Comparison of ENCODE assay signal across 18 cellular contexts in the genomic region with DNA sequence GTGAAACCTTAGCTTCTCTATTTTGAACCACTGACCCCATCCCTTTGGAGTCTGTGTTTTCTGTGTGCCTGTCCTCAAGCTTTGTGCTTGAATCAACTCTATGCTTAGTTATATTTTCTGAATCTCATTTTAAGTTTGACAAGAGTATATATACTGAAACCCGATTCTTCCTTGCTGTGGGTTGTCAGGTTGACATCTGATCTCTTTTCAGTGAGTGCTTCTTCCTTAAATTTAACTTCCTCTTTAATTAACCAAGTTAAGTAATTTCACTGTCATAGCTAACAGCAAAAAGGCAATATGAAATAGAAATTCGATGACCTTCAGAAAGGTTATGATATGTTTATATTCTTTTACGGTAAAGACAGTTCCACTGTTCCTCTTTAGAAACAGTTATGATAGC.
DNase-seq lines count a peak whose midpoint lies in the region; ATAC-seq and TF ChIP-seq lines count a peak whose summit lies in the region.
"Had no signal": no experiment of that assay in that cellular context is flagged by ENCODE, and none has a peak within 500 bp of the region (broad histone marks: within the 10 kb centered on the region; RNA-seq: fewer than 3 reads in every experiment).

No MANE protein-coding gene starts in this region.

- H3K36me3 ChIP-seq in adipocyte (ENCODE audit: control insufficient read depth, insufficient read depth, low read length, severe bottlenecking), result no peaks in the 10 kb centered on the region
- no peaks in the 10 kb centered on the region for H3K36me3 ChIP-seq in upper lobe of right lung
- H3K36me3 ChIP-seq: lower lobe of right lung, tibial nerve had no signal

- no peak overlapping the region for H3K4me3 ChIP-seq in adipocyte (ENCODE audit: low read length)
- no peak overlapping the region for H3K4me3 ChIP-seq in upper lobe of right lung
- H3K4me3 ChIP-seq in coronary artery, result no peak overlapping the region
- H3K4me3 ChIP-seq: lower lobe of right lung, tibial nerve had no signal

- DNase-seq in KG1 (lab: John Stamatoyannopoulos, UW), result peak; percentile 23
- DNase-seq in NOMO-1 treated with DMSO at 0.1 percent for 48 hours (lab: John Stamatoyannopoulos, UW; ENCODE audit: unreplicated experiment), result peak; percentile 88
- peak; percentile 7 for DNase-seq in adipocyte (ENCODE audit: low read depth)
- DNase-seq in upper lobe of right lung, result no peak
- no peak for DNase-seq in T-helper 17 cell
- DNase-seq in coronary artery (ENCODE audit: low spot score), result no peak
- DNase-seq: Caco-2; EL; lower lobe of right lung; NCI-H1694 treated with DMSO at 0.1 percent for 48 hours; NCI-H345; right cardiac atrium; Right ventricle myocardium superior; stimulated activated naive CD4-positive, alpha-beta T cell had no signal

- H3K36me3 Mint-ChIP-seq in T-helper 17 cell (ENCODE audit: low read depth), result no peaks in the 10 kb centered on the region
- H3K36me3 Mint-ChIP-seq: brain had no signal

- TF ChIP-seq CTCF in upper lobe of right lung (IDR thresholded peaks at IDR 0.05) (no peak), coronary artery (IDR thresholded peaks at IDR 0.05) (no peak)

- H3K27me3 Mint-ChIP-seq in T-helper 17 cell, result peaks cover 26% of the 10 kb centered on the region
- H3K27me3 Mint-ChIP-seq: brain had no signal

- intact Hi-C loops in upper lobe of right lung (cut with DNase I), result no loop called here

- H3K4me1 Mint-ChIP-seq in T-helper 17 cell, result peaks cover 2% of the 10 kb centered on the region

- no peak overlapping the region for H3K27ac ChIP-seq in upper lobe of right lung
- no peak overlapping the region for H3K27ac ChIP-seq in coronary artery
- H3K27ac ChIP-seq: lower lobe of right lung, tibial nerve had no signal

- H3K9me3 ChIP-seq in adipocyte (ENCODE audit: control insufficient read depth, low read length) (no peaks in the 10 kb centered on the region), upper lobe of right lung (no peaks in the 10 kb centered on the region), T-helper 17 cell (ENCODE audit: control insufficient read depth, low read length, poor library complexity, severe bottlenecking) (no peaks in the 10 kb centered on the region)
- H3K9me3 ChIP-seq: Caco-2, lower lobe of right lung, tibial nerve had no signal

- no peak overlapping the region for H3K4me3 Mint-ChIP-seq in T-helper 17 cell
- H3K4me3 Mint-ChIP-seq: brain had no signal

- no peak overlapping the region for H3K9ac ChIP-seq in adipocyte (ENCODE audit: low read length)

- H3K27ac Mint-ChIP-seq in T-helper 17 cell, result no peak overlapping the region

- H3K27me3 ChIP-seq in adipocyte (replicated peaks; ENCODE audit: control insufficient read depth, insufficient read depth, low read length) (no peaks in the 10 kb centered on the region), upper lobe of right lung (no peaks in the 10 kb centered on the region)
- H3K27me3 ChIP-seq: tibial nerve had no signal

- peak; percentile 53 for ATAC-seq in upper lobe of right lung
- ATAC-seq in T-helper 17 cell, result no peak
- ATAC-seq in HG03520 (IDR thresholded peaks at IDR 0.05; ENCODE audit: unreplicated experiment), result no peak
- ATAC-seq: activated CD4-positive, CD25-positive, alpha-beta regulatory T cell treated with anti-CD3 and anti-CD28 coated beads, Interleukin-2, amount 50 U/mL, for 24 hours; right cardiac atrium had no signal

- peaks cover 15% of the 10 kb centered on the region for H3K4me1 ChIP-seq in adipocyte (ENCODE audit: control insufficient read depth, insufficient read depth, low read length)
- H3K4me1 ChIP-seq in upper lobe of right lung, result peaks cover 9% of the 10 kb centered on the region
- H3K4me1 ChIP-seq: Caco-2 had no signal

Comparison
In these comparisons a context has a peak if more than half of its experiments do, and no peak if none do; other contexts are left out.
1. DNase-seq: peak in KG1 (single experiment), NOMO-1 treated with DMSO at 0.1 percent for 48 hours (single experiment) and adipocyte (single experiment); none in upper lobe of right lung (single experiment), T-helper 17 cell (0 of 3) and coronary artery (single experiment).